1 cellular context compared by ENCODE assay signal in the genomic region with DNA sequence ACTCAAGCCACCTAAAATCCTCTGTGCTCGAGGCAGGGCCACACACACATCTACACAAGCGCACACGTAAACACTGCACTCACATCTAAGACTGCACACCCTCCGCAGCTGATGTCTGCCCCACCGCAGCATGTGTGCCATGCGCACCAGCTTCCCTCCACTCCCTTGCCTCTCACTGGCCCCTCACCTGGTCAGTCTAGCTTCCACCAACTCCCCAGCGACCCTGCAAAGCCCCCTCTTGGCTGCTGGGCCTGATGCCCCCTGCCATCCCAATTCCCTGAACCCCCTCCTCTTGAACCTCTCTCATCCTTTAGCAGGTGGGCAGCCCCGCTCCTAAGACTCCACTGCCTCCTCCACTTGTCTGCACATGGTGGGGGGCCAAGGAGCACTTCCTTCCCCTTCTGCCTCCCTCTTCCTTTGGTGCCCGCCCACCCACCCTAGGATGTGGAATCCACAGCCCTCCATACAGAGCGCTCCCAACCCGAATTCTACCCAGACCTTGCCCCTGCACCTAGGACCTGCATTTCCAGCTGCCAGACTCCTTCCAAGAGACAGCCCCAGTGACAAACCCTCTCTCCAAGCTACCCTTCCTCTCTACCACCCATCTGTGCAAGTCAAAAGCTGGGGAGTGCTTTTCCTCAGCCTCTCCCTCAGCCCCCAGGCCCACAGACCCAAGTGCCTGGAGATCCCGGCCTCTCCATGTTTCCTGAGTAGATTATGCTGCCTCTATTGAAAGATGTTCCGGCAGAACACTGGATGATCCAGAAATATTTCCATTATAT.
TF ChIP-seq lines count a peak whose summit lies in the region.

No MANE protein-coding gene starts in this region.

TF ChIP-seq in IMR-90, 13 proteins besides CTCF, POLR2A, EP300 and RAD21 (continued from another document):
- TF ChIP-seq MXI1 (IDR thresholded peaks at IDR 0.05; ENCODE audit: borderline replicate concordance, low read depth, low read length) (no peak), MAZ (IDR thresholded peaks at IDR 0.05; ENCODE audit: borderline replicate concordance, low read depth, low read length) (no peak), RCOR1 (IDR thresholded peaks at IDR 0.05; ENCODE audit: insufficient replicate concordance, low read length) (no peak), CEBPB (IDR thresholded peaks at IDR 0.05; ENCODE audit: low read depth, low read length) (no peak), CHD1 (IDR thresholded peaks at IDR 0.05; ENCODE audit: low read depth, low read length) (no peak), FOS (IDR thresholded peaks at IDR 0.05; ENCODE audit: low read depth, low read length) (no peak), RFX5 (IDR thresholded peaks at IDR 0.05; ENCODE audit: low read depth, low read length) (no peak), NFE2L2 (IDR thresholded peaks at IDR 0.05; ENCODE audit: low read depth, low read length) (no peak), MAFK (IDR thresholded peaks at IDR 0.05; ENCODE audit: low read depth, low read length) (no peak), SMC3 (IDR thresholded peaks at IDR 0.05; ENCODE audit: low read depth, low read length) (no peak)
- TF ChIP-seq, protein P1, sequence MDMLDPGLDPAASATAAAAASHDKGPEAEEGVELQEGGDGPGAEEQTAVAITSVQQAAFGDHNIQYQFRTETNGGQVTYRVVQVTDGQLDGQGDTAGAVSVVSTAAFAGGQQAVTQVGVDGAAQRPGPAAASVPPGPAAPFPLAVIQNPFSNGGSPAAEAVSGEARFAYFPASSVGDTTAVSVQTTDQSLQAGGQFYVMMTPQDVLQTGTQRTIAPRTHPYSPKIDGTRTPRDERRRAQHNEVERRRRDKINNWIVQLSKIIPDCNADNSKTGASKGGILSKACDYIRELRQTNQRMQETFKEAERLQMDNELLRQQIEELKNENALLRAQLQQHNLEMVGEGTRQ (IDR thresholded peaks at IDR 0.05; ENCODE audit: low read depth, low read length): no peak
